Comparison of ENCODE assay signal across 8 cellular contexts in the genomic region with DNA sequence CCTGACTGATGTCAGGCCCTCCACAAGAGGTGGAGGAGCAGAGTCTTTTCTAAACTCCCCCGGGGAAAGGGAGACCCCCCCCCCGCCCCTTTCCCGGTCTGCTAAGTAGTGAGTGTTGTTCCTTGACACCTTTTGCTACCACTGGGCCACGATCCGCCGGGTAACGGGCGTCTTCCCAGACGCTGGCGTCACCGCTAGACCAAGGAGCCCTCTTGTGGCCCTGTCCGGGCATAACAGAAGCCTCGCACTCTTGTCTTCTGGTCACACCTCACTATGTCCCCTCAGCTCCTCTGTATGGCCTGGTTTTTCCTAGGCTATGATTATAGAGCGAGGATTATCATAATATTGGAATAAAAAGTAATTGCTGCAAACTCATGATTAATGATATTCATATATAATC. TPM values are rescaled to one million over a fixed set of nuclear protein-coding genes. Genes with fewer than 3 reads are reported as not detected.
DNase-seq lines count a peak whose midpoint lies in the region; ATAC-seq and TF ChIP-seq lines count a peak whose summit lies in the region.
"Not testable (repeated sequence)": the region's sequence is repeated elsewhere in the genome, so short reads cannot be mapped to it uniquely, and the experiment has no call there.

No MANE protein-coding gene starts in this region.

- not testable (repeated sequence) for H3K27ac ChIP-seq in DND-41 (ENCODE audit: low read length)
- H3K27ac ChIP-seq in upper lobe of left lung, result peak overlapping the region in 1 of 4 donors; percentile 57

- H3K4me1 Mint-ChIP-seq in T-helper 1 cell treated with Interleukin-12 subunit alpha and Interleukin-12 subunit beta and Interleukin-4 antibody, amounts not matched to agents 30 μg/mL and 1 μg/mL, for 36 hours (ENCODE audit: low read depth), result peaks cover 17% of the 10 kb centered on the region
- H3K4me1 Mint-ChIP-seq in activated T-helper 17 cell treated with anti-CD3 and anti-CD28 coated beads, Interleukin-2, amount 50 U/mL, for 72 hours, result peaks cover 18% of the 10 kb centered on the region

- H3K4me1 ChIP-seq in DND-41 (ENCODE audit: insufficient read depth, low read length) (peaks cover 26% of the 10 kb centered on the region), upper lobe of left lung (peaks cover 15 to 35% (median 22%) of the 10 kb centered on the region in 4 donors)

- not testable (repeated sequence) for H3K27me3 ChIP-seq in DND-41 (ENCODE audit: insufficient read depth, low read length, poor library complexity); upper lobe of left lung

- peaks cover 13% of the 10 kb centered on the region for H3K79me2 ChIP-seq in DND-41 (ENCODE audit: insufficient read depth, low read length)

- TF ChIP-seq CTCF in DND-41 (IDR thresholded peaks at IDR 0.05; ENCODE audit: borderline replicate concordance, extremely low read depth, low read length, poor library complexity, severe bottlenecking) (peak; percentile 52), upper lobe of left lung (IDR thresholded peaks at IDR 0.05) (peak; percentile 40 to 71 (median 55))

- not testable (repeated sequence) for H3K9me3 ChIP-seq in DND-41 (ENCODE audit: insufficient read depth, low read length, severe bottlenecking); upper lobe of left lung

- H2AFZ ChIP-seq in DND-41 (ENCODE audit: low read depth, low read length), result not testable (repeated sequence)

- not testable (repeated sequence) for H4K20me1 ChIP-seq in DND-41 (ENCODE audit: insufficient read depth, low read length)

- not testable (repeated sequence) for H3K9me3 Mint-ChIP-seq in T-helper 1 cell treated with Interleukin-12 subunit alpha and Interleukin-12 subunit beta and Interleukin-4 antibody, amounts not matched to agents 30 μg/mL and 1 μg/mL, for 36 hours; activated T-helper 17 cell treated with anti-CD3 and anti-CD28 coated beads, Interleukin-2, amount 50 U/mL, for 72 hours

- H3K4me3 ChIP-seq in DND-41 (ENCODE audit: low read depth in 1 of 2, low read length in 2 of 2), result not testable (repeated sequence)
- peak overlapping the region in 1 of 4 donors; percentile 10 for H3K4me3 ChIP-seq in upper lobe of left lung

- not testable (repeated sequence) for H3K4me2 ChIP-seq in DND-41 (ENCODE audit: insufficient read depth, low read length)

- TF ChIP-seq EP300 in upper lobe of left lung (IDR thresholded peaks at IDR 0.05), result not testable (repeated sequence)

- TF ChIP-seq POLR2A in upper lobe of left lung (IDR thresholded peaks at IDR 0.05), result not testable (repeated sequence)

- not testable (repeated sequence) for H3K36me3 Mint-ChIP-seq in T-helper 1 cell treated with Interleukin-12 subunit alpha and Interleukin-12 subunit beta and Interleukin-4 antibody, amounts not matched to agents 30 μg/mL and 1 μg/mL, for 36 hours (ENCODE audit: low read depth)
- peaks cover 74% of the 10 kb centered on the region for H3K36me3 Mint-ChIP-seq in activated T-helper 17 cell treated with anti-CD3 and anti-CD28 coated beads, Interleukin-2, amount 50 U/mL, for 72 hours (ENCODE audit: low read depth)

- intact Hi-C loops in sciatic nerve (cut with DNase I), result not testable (repeated sequence)

- not testable (repeated sequence) for H3K36me3 ChIP-seq in DND-41 (ENCODE audit: insufficient read depth, low read length)
- H3K36me3 ChIP-seq in upper lobe of left lung, result peaks cover 0 to 17% (median 9%) of the 10 kb centered on the region in 4 donors

- WGBS in upper lobe of left lung, 2 donors, result 7 to 8% methylated on average over 14 of the region's 14 CpGs

- H3K27me3 Mint-ChIP-seq in T-helper 1 cell treated with Interleukin-12 subunit alpha and Interleukin-12 subunit beta and Interleukin-4 antibody, amounts not matched to agents 30 μg/mL and 1 μg/mL, for 36 hours (ENCODE audit: low read depth); activated T-helper 17 cell treated with anti-CD3 and anti-CD28 coated beads, Interleukin-2, amount 50 U/mL, for 72 hours: not testable (repeated sequence)

- not testable (repeated sequence) for ATAC-seq in DND-41 (ENCODE audit: insufficient read depth, low read depth); activated T-helper 17 cell treated with anti-CD3 and anti-CD28 coated beads, Interleukin-2, amount 50 U/mL, for 72 hours (replicated peaks); sciatic nerve; upper lobe of left lung (ENCODE audit: low FRiP score in 2 of 2)

- H3K4me3 Mint-ChIP-seq in T-helper 1 cell treated with Interleukin-12 subunit alpha and Interleukin-12 subunit beta and Interleukin-4 antibody, amounts not matched to agents 30 μg/mL and 1 μg/mL, for 36 hours, result peak overlapping the region; percentile 7
- peak overlapping the region; percentile 97 for H3K4me3 Mint-ChIP-seq in activated T-helper 17 cell treated with anti-CD3 and anti-CD28 coated beads, Interleukin-2, amount 50 U/mL, for 72 hours

- DNase-seq in DND-41 (peak; percentile 37), NAMALWA (ENCODE audit: low spot score) (peak; percentile 70), kidney tubule cell (ENCODE audit: low spot score) (peak; percentile 66), sciatic nerve (ENCODE audit: low spot score) (peak; percentile 87), upper lobe of left lung (peak; percentile 73 to 78)
- DNase-seq in effector CD8-positive, alpha-beta T cell (lab: John Stamatoyannopoulos, UW), result peak; percentile 24

- H3K27ac Mint-ChIP-seq in T-helper 1 cell treated with Interleukin-12 subunit alpha and Interleukin-12 subunit beta and Interleukin-4 antibody, amounts not matched to agents 30 μg/mL and 1 μg/mL, for 36 hours, result not testable (repeated sequence)
- peak overlapping the region; percentile 91 for H3K27ac Mint-ChIP-seq in activated T-helper 17 cell treated with anti-CD3 and anti-CD28 coated beads, Interleukin-2, amount 50 U/mL, for 72 hours

- H3K9ac ChIP-seq in DND-41 (ENCODE audit: low read depth, low read length), result not testable (repeated sequence)

RNA-seq across cellular contexts. Expression of a gene that starts 12.3 kb away (rescaled TPM):
- 10 to 100 TPM; 42.2 to 79.1 TPM for total RNA-seq in activated T-helper 17 cell treated with anti-CD3 and anti-CD28 coated beads, Interleukin-2, amount 50 U/mL, for 72 hours
- total RNA-seq in sciatic nerve (18.2 TPM), upper lobe of left lung (10 to 100 TPM; 25.7 to 45.5 (median 33.0) TPM)

RNA-seq across cellular contexts. Expression of a gene that starts 50.0 kb away (rescaled TPM):
- 1 to 10 TPM; 2.2 to 2.9 TPM for total RNA-seq in activated T-helper 17 cell treated with anti-CD3 and anti-CD28 coated beads, Interleukin-2, amount 50 U/mL, for 72 hours
- total RNA-seq in sciatic nerve, result 2.1 TPM
- 1 to 10 TPM in 5 of 6 donors, under 1 TPM in 1; 0.91 to 8.1 (median 1.8) TPM for total RNA-seq in upper lobe of left lung

Comparison
In these comparisons a context has a peak if more than half of its experiments do, and no peak if none do; other contexts are left out.
1. DNase-seq: peak in every context shown above with its lines; median percentile 87 in sciatic nerve; 76 in upper lobe of left lung; 70 in NAMALWA; 66 in kidney tubule cell; 37 in DND-41; 24 in effector CD8-positive, alpha-beta T cell.